28 cellular contexts compared by ENCODE assay signal in the genomic region with DNA sequence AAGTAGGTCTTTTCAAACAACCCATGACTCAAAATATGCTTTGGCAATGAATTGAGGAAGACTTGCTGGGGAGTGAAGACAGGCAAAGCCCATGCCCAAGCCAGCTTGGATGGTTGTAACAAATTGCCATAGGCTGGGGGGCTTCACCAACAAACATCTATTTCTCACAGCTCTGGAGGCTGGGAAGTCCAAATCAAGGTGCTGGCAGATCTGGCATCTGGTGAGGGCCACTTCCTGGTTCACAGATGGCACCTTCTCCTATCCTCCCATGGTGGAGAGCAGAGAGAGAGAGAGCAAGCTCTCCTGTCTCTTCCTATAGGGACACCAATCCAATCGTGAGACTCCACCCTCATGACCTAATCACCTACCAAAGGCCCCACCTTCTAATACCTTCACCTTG. TPM values are rescaled to one million over a fixed set of nuclear protein-coding genes. Genes with fewer than 3 reads are reported as not detected.
"Had no signal": no experiment of that assay in that cellular context is flagged by ENCODE, and none has a peak within 500 bp of the region (broad histone marks: within the 10 kb centered on the region; RNA-seq: fewer than 3 reads in every experiment).

No MANE protein-coding gene starts in this region.

- H3K36me3 ChIP-seq: colonic mucosa, esophagus muscularis mucosa, esophagus squamous epithelium, gastrocnemius medialis, gastroesophageal sphincter, heart left ventricle, heart right ventricle had no signal

- DNase-seq: colonic mucosa; cortex of kidney; dermis blood vessel endothelial cell; dorsolateral prefrontal cortex; effector CD4-positive, alpha-beta T cell; effector CD8-positive, alpha-beta T cell; effector memory CD4-positive, alpha-beta T cell; effector memory CD8-positive, alpha-beta T cell; endodermal cell; erythroblast; esophagus squamous epithelium; foreskin fibroblast; foreskin keratinocyte; foreskin melanocyte; gastrocnemius medialis; glutamatergic neuron; heart left ventricle; heart right ventricle had no signal

- H3K4me1 ChIP-seq: colonic mucosa, esophagus muscularis mucosa, esophagus squamous epithelium, foreskin keratinocyte, gastrocnemius medialis, gastroesophageal sphincter, heart left ventricle, heart right ventricle had no signal

- H3K27me3 ChIP-seq: colonic mucosa, dorsolateral prefrontal cortex, esophagus muscularis mucosa, esophagus squamous epithelium, gastrocnemius medialis had no signal

- FAIRE-seq: colon, endometrium, endothelial cell of umbilical vein, frontal cortex had no signal

- H3K4me3 ChIP-seq: colonic mucosa, coronary artery, dorsolateral prefrontal cortex, esophagus muscularis mucosa, esophagus squamous epithelium, gastrocnemius medialis, gastroesophageal sphincter, heart left ventricle, heart right ventricle had no signal

- H3K27ac ChIP-seq: colonic mucosa, coronary artery, dorsolateral prefrontal cortex, epithelial cell of prostate, esophagus muscularis mucosa, esophagus squamous epithelium, foreskin keratinocyte, gastrocnemius medialis, gastroesophageal sphincter, heart left ventricle, heart right ventricle had no signal

- H3K9me3 ChIP-seq: colonic mucosa, esophagus muscularis mucosa, esophagus squamous epithelium, gastrocnemius medialis had no signal

- ATAC-seq: effector memory CD8-positive, alpha-beta T cell; esophagus mucosa; foreskin keratinocyte; gastrocnemius medialis; gastroesophageal sphincter; heart left ventricle; heart right ventricle had no signal

RNA-seq across cellular contexts. Expression of a gene that starts 11.3 kb away (rescaled TPM):
- total RNA-seq: dermis blood vessel endothelial cell, esophagus squamous epithelium, gastroesophageal sphincter, glomerular endothelial cell had no signal
